ENCODE assay signal across 1 cellular context in the genomic region with DNA sequence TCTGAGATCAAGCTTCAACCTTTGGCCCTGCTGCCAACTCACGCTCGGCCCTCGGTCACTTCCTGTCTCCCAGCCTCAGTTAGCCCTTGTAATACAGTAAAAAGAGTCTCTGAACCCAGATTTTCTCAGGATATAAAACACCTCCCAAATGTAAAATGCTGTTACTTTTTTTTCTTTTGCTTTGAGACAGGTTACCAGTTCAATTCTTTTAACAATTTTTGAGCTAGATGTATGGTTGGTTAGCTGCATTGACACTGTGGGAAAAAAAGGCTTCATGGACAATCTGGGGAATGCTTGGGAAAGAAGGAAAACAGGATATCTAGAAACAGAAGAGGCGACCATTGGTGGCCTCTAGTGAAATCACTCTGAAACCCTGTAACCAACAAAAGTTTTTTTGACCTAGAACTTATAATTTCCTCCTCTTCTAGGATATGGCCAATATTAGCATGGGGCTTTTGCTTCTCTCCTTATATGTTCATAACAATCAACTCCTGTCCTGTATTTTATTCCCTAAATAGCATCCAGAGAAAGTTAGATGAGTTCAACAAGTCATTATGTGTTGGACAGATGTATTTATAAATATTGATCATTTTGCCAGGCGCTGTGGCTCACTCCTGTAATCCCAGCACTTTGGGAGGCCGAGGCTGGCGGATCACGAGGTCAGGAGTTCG.
A peak's percentile ranks its signal among the peaks of the same experiment; 100 is the strongest.
TF ChIP-seq lines count a peak whose summit lies in the region.

No MANE protein-coding gene starts in this region.

TF ChIP-seq in K562, 482 proteins besides CTCF, POLR2A, EP300 and RAD21 (continued from another document and continues in another):
- no peak for TF ChIP-seq ZNF518B (CRISPR knock-in tag; IDR thresholded peaks at IDR 0.05)
- no peak for TF ChIP-seq RBM17 (IDR thresholded peaks at IDR 0.05; ENCODE audit: borderline replicate concordance, low read depth, low read length)
- peak; percentile 15; the same call in 1 of the 2 replicates for TF ChIP-seq ZNF175 (CRISPR knock-in tag; IDR thresholded peaks at IDR 0.05; ENCODE audit: low read depth)
- no peak; the same call in 1 of the 2 replicates for TF ChIP-seq BACH1 (tag; IDR thresholded peaks at IDR 0.05)
- no peak for TF ChIP-seq RBM14 (IDR thresholded peaks at IDR 0.05; ENCODE audit: borderline replicate concordance, insufficient read depth, low read depth, low read length)
- TF ChIP-seq CBX1 (IDR thresholded peaks at IDR 0.05; ENCODE audit: low read depth), result no peak
- TF ChIP-seq TAF9B (IDR thresholded peaks at IDR 0.05; ENCODE audit: partially characterized antibody), result peak; percentile 46
- TF ChIP-seq LEF1 (IDR thresholded peaks at IDR 0.05), result no peak
- TF ChIP-seq ZKSCAN8 (CRISPR knock-in tag; IDR thresholded peaks at IDR 0.05), result no peak
- TF ChIP-seq TBP (optimal IDR thresholded peaks at IDR 0.05; ENCODE audit: low read depth, low read length), result peak; percentile 79
- 0 out of 4 replicates have a peak, but pooled peaks of 1 of the 2 experiments have one; percentile 21 for TF ChIP-seq MLLT1 (IDR thresholded peaks at IDR 0.05)
- no peak for TF ChIP-seq CHD2 (IDR thresholded peaks at IDR 0.05; ENCODE audit: low read depth, low read length)
- TF ChIP-seq E2F6 (IDR thresholded peaks at IDR 0.05; ENCODE audit: borderline replicate concordance in 1 of 2, extremely low read depth in 1 of 2, insufficient read depth in 1 of 2, insufficient read length in 1 of 2, low read depth in 1 of 2, low read length in 1 of 2, poor library complexity in 1 of 2, severe bottlenecking in 1 of 2), result no peak
- no peak for TF ChIP-seq TEAD1 (CRISPR knock-in tag; IDR thresholded peaks at IDR 0.05)
- TF ChIP-seq ZNF551 (CRISPR knock-in tag; IDR thresholded peaks at IDR 0.05), result no peak
- no peak for TF ChIP-seq HDAC8 (tag; IDR thresholded peaks at IDR 0.05)
- TF ChIP-seq GABPB2 (CRISPR knock-in tag; conservative IDR thresholded peaks at IDR 0.05), result no peak
- no peak for TF ChIP-seq ZNF79 (CRISPR knock-in tag; IDR thresholded peaks at IDR 0.05; ENCODE audit: low read depth)
- no peak for TF ChIP-seq CREM (IDR thresholded peaks at IDR 0.05; ENCODE audit: low read depth)
- TF ChIP-seq POLR3G (IDR thresholded peaks at IDR 0.05; ENCODE audit: extremely low read depth, insufficient read length, insufficient replicate concordance), result no peak
- TF ChIP-seq HBP1 (CRISPR knock-in tag; IDR thresholded peaks at IDR 0.05), result no peak
- no peak for TF ChIP-seq NFIC (IDR thresholded peaks at IDR 0.05)
- TF ChIP-seq GABPB1 (CRISPR knock-in tag; IDR thresholded peaks at IDR 0.05), result 0 out of 2 replicates have a peak, but pooled peaks have one; percentile 7
- no peak for TF ChIP-seq NCOA4 (IDR thresholded peaks at IDR 0.05; ENCODE audit: partially characterized antibody)
- no peak for TF ChIP-seq ZBTB7A (IDR thresholded peaks at IDR 0.05; ENCODE audit: borderline replicate concordance, control insufficient read depth, low read depth, low read length)
- TF ChIP-seq VEZF1 (CRISPR knock-in tag; IDR thresholded peaks at IDR 0.05), result no peak
- no peak for TF ChIP-seq HOXB6 (CRISPR knock-in tag; IDR thresholded peaks at IDR 0.05; ENCODE audit: borderline replicate concordance)
- TF ChIP-seq, protein P1, sequence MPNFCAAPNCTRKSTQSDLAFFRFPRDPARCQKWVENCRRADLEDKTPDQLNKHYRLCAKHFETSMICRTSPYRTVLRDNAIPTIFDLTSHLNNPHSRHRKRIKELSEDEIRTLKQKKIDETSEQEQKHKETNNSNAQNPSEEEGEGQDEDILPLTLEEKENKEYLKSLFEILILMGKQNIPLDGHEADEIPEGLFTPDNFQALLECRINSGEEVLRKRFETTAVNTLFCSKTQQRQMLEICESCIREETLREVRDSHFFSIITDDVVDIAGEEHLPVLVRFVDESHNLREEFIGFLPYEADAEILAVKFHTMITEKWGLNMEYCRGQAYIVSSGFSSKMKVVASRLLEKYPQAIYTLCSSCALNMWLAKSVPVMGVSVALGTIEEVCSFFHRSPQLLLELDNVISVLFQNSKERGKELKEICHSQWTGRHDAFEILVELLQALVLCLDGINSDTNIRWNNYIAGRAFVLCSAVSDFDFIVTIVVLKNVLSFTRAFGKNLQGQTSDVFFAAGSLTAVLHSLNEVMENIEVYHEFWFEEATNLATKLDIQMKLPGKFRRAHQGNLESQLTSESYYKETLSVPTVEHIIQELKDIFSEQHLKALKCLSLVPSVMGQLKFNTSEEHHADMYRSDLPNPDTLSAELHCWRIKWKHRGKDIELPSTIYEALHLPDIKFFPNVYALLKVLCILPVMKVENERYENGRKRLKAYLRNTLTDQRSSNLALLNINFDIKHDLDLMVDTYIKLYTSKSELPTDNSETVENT (CRISPR knock-in tag; IDR thresholded peaks at IDR 0.05), result no peak
- TF ChIP-seq DACH1 (IDR thresholded peaks at IDR 0.05; ENCODE audit: partially characterized antibody), result no peak
- no peak for TF ChIP-seq ZNF184 (CRISPR knock-in tag; IDR thresholded peaks at IDR 0.05)
- no peak for TF ChIP-seq ZNF124 (CRISPR knock-in tag; IDR thresholded peaks at IDR 0.05)
- TF ChIP-seq CBX8 (IDR thresholded peaks at IDR 0.05; ENCODE audit: borderline replicate concordance, extremely low read depth, low read depth, low read length, poor library complexity, severe bottlenecking), result no peak
- TF ChIP-seq ZNF436 (CRISPR knock-in tag; IDR thresholded peaks at IDR 0.05), result no peak
- TF ChIP-seq MTA1 (IDR thresholded peaks at IDR 0.05; ENCODE audit: borderline replicate concordance), result no peak; the same call in 1 of the 2 replicates
- TF ChIP-seq CEBPZ (IDR thresholded peaks at IDR 0.05; ENCODE audit: borderline replicate concordance, low read depth, low read length), result no peak
